Comparison of ENCODE assay signal across 1 cellular context in the genomic region with DNA sequence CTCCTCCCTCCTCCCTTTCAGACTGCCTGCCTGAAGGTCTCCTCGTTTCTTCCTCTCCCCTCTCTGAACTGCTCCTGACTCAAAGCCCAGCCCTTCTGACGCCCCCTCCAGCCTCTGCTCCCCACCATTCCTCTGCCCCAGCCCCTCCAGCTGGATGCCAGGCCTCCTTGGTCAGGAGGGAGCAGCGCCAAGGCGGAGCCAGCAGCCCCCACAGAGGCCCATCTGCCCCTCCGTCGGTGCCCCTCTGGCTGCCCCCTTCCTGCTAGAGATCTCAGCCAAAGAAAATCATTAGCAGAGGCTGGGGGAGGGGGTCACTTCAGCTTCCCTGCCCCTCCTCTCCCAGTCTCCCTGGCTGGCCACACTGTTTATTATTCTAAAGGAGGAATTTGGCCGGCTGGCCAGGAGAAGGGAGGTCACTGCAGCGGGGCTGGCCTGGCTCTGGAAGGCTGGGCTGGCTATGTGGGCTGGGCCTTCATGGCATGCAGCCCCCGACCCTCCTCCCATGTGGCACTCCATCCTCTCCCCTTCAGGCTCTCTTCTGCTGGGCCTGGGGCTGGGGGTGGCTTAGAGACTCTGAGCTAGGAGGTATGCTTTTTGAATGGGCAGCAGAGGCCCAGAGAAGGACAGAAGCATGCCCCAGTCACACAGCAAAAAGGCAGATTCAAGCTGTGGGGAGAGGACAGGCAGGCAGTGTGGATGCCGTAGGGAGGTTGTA.
TF ChIP-seq lines count a peak whose summit lies in the region.

No MANE protein-coding gene starts in this region.

TF ChIP-seq in HepG2, 621 proteins besides CTCF, POLR2A, EP300 and RAD21 (continues in another document):
- no peak for TF ChIP-seq ZNF589 (CRISPR knock-in tag; conservative IDR thresholded peaks at IDR 0.05)
- TF ChIP-seq FOXA1 (IDR thresholded peaks at IDR 0.05) = no peak
- peak; percentile 48; the same call in 1 of the 2 replicates for TF ChIP-seq FOXA1 (CRISPR knock-in tag; IDR thresholded peaks at IDR 0.05)
- TF ChIP-seq ARNTL (CRISPR knock-in tag; IDR thresholded peaks at IDR 0.05) = no peak
- TF ChIP-seq BORCS8-MEF2B (CRISPR knock-in tag; IDR thresholded peaks at IDR 0.05) = no peak
- no peak for TF ChIP-seq ZNF724P (CRISPR knock-in tag; IDR thresholded peaks at IDR 0.05; ENCODE audit: borderline replicate concordance)
- TF ChIP-seq ATRX (CRISPR knock-in tag; IDR thresholded peaks at IDR 0.05; ENCODE audit: borderline replicate concordance) = no peak
- no peak for TF ChIP-seq ZNF180 (CRISPR knock-in tag; IDR thresholded peaks at IDR 0.05; ENCODE audit: borderline replicate concordance, low read depth)
- TF ChIP-seq ZNF772 (CRISPR knock-in tag; IDR thresholded peaks at IDR 0.05) = no peak
- TF ChIP-seq CAMTA2 (CRISPR knock-in tag; IDR thresholded peaks at IDR 0.05; ENCODE audit: borderline replicate concordance) = no peak
- TF ChIP-seq MIER2 (CRISPR knock-in tag; IDR thresholded peaks at IDR 0.05) = no peak
- no peak for TF ChIP-seq RAD51 (IDR thresholded peaks at IDR 0.05; ENCODE audit: borderline replicate concordance)
- TF ChIP-seq REXO4 (CRISPR knock-in tag; IDR thresholded peaks at IDR 0.05; ENCODE audit: borderline replicate concordance) = no peak
- TF ChIP-seq ZNF782 (CRISPR knock-in tag; IDR thresholded peaks at IDR 0.05; ENCODE audit: borderline replicate concordance) = no peak
- TF ChIP-seq GPN1 (CRISPR knock-in tag; IDR thresholded peaks at IDR 0.05; ENCODE audit: borderline replicate concordance) = no peak
- TF ChIP-seq ZNF572 (CRISPR knock-in tag; IDR thresholded peaks at IDR 0.05) = no peak
- TF ChIP-seq ZNF274 (CRISPR knock-in tag; IDR thresholded peaks at IDR 0.05) = no peak
- no peak for TF ChIP-seq MAZ (IDR thresholded peaks at IDR 0.05; ENCODE audit: borderline replicate concordance, low read depth, low read length)
- peak; percentile 40; the same call in 1 of the 2 replicates for TF ChIP-seq MAZ (CRISPR knock-in tag; IDR thresholded peaks at IDR 0.05; ENCODE audit: low read depth)
- no peak for TF ChIP-seq ZNF101 (CRISPR knock-in tag; IDR thresholded peaks at IDR 0.05; ENCODE audit: borderline replicate concordance, low read depth)
- peak; percentile 50; the same call in 1 of the 2 replicates for TF ChIP-seq SIN3A (IDR thresholded peaks at IDR 0.05; ENCODE audit: borderline replicate concordance, low read depth, low read length)
- no peak for TF ChIP-seq EED (CRISPR knock-in tag; IDR thresholded peaks at IDR 0.05)
- TF ChIP-seq ZNF75D (CRISPR knock-in tag; IDR thresholded peaks at IDR 0.05; ENCODE audit: borderline replicate concordance) = no peak
- TF ChIP-seq KLF16 (CRISPR knock-in tag; IDR thresholded peaks at IDR 0.05) = peak in 1 of 2 experiments; percentile 59; a peak in 1 of 4 replicates
- TF ChIP-seq SP2 (CRISPR knock-in tag; IDR thresholded peaks at IDR 0.05) = no peak
- no peak for TF ChIP-seq ZNF883 (CRISPR knock-in tag; IDR thresholded peaks at IDR 0.05; ENCODE audit: not compliant biosample characterization)
- no peak for TF ChIP-seq ZNF382 (CRISPR knock-in tag; IDR thresholded peaks at IDR 0.05; ENCODE audit: borderline replicate concordance)
- no peak for TF ChIP-seq ZNF543 (CRISPR knock-in tag; IDR thresholded peaks at IDR 0.05)
- no peak for TF ChIP-seq PITX1 (CRISPR knock-in tag; IDR thresholded peaks at IDR 0.05)
- no peak for TF ChIP-seq ZC3H13 (CRISPR knock-in tag; IDR thresholded peaks at IDR 0.05)
- TF ChIP-seq, protein P1, sequence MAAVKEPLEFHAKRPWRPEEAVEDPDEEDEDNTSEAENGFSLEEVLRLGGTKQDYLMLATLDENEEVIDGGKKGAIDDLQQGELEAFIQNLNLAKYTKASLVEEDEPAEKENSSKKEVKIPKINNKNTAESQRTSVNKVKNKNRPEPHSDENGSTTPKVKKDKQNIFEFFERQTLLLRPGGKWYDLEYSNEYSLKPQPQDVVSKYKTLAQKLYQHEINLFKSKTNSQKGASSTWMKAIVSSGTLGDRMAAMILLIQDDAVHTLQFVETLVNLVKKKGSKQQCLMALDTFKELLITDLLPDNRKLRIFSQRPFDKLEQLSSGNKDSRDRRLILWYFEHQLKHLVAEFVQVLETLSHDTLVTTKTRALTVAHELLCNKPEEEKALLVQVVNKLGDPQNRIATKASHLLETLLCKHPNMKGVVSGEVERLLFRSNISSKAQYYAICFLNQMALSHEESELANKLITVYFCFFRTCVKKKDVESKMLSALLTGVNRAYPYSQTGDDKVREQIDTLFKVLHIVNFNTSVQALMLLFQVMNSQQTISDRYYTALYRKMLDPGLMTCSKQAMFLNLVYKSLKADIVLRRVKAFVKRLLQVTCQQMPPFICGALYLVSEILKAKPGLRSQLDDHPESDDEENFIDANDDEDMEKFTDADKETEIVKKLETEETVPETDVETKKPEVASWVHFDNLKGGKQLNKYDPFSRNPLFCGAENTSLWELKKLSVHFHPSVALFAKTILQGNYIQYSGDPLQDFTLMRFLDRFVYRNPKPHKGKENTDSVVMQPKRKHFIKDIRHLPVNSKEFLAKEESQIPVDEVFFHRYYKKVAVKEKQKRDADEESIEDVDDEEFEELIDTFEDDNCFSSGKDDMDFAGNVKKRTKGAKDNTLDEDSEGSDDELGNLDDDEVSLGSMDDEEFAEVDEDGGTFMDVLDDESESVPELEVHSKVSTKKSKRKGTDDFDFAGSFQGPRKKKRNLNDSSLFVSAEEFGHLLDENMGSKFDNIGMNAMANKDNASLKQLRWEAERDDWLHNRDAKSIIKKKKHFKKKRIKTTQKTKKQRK (IDR thresholded peaks at IDR 0.05; ENCODE audit: low read length) = no peak
- TF ChIP-seq RXRB (CRISPR knock-in tag; IDR thresholded peaks at IDR 0.05; ENCODE audit: borderline replicate concordance) = peak; percentile 76; the same call in 1 of the 2 replicates
- TF ChIP-seq PHF5A (CRISPR knock-in tag; IDR thresholded peaks at IDR 0.05; ENCODE audit: low read depth, unreplicated experiment) = no peak
- TF ChIP-seq NONO (IDR thresholded peaks at IDR 0.05) = no peak
- no peak; the same call in 1 of the 2 replicates for TF ChIP-seq NONO (CRISPR knock-in tag; conservative IDR thresholded peaks at IDR 0.05)
- TF ChIP-seq, protein P2, sequence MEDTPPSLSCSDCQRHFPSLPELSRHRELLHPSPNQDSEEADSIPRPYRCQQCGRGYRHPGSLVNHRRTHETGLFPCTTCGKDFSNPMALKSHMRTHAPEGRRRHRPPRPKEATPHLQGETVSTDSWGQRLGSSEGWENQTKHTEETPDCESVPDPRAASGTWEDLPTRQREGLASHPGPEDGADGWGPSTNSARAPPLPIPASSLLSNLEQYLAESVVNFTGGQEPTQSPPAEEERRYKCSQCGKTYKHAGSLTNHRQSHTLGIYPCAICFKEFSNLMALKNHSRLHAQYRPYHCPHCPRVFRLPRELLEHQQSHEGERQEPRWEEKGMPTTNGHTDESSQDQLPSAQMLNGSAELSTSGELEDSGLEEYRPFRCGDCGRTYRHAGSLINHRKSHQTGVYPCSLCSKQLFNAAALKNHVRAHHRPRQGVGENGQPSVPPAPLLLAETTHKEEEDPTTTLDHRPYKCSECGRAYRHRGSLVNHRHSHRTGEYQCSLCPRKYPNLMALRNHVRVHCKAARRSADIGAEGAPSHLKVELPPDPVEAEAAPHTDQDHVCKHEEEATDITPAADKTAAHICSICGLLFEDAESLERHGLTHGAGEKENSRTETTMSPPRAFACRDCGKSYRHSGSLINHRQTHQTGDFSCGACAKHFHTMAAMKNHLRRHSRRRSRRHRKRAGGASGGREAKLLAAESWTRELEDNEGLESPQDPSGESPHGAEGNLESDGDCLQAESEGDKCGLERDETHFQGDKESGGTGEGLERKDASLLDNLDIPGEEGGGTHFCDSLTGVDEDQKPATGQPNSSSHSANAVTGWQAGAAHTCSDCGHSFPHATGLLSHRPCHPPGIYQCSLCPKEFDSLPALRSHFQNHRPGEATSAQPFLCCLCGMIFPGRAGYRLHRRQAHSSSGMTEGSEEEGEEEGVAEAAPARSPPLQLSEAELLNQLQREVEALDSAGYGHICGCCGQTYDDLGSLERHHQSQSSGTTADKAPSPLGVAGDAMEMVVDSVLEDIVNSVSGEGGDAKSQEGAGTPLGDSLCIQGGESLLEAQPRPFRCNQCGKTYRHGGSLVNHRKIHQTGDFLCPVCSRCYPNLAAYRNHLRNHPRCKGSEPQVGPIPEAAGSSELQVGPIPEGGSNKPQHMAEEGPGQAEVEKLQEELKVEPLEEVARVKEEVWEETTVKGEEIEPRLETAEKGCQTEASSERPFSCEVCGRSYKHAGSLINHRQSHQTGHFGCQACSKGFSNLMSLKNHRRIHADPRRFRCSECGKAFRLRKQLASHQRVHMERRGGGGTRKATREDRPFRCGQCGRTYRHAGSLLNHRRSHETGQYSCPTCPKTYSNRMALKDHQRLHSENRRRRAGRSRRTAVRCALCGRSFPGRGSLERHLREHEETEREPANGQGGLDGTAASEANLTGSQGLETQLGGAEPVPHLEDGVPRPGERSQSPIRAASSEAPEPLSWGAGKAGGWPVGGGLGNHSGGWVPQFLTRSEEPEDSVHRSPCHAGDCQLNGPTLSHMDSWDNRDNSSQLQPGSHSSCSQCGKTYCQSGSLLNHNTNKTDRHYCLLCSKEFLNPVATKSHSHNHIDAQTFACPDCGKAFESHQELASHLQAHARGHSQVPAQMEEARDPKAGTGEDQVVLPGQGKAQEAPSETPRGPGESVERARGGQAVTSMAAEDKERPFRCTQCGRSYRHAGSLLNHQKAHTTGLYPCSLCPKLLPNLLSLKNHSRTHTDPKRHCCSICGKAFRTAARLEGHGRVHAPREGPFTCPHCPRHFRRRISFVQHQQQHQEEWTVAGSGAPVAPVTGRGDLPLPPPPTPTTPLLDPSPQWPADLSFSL (CRISPR knock-in tag; IDR thresholded peaks at IDR 0.05) = no peak
- TF ChIP-seq U2AF1 (optimal IDR thresholded peaks at IDR 0.05; ENCODE audit: low read depth, low read length) = peak; percentile 72
- TF ChIP-seq ZNF17 (CRISPR knock-in tag; IDR thresholded peaks at IDR 0.05) = no peak
- no peak for TF ChIP-seq ZNF460 (CRISPR knock-in tag; IDR thresholded peaks at IDR 0.05; ENCODE audit: borderline replicate concordance)
- TF ChIP-seq MTA3 (CRISPR knock-in tag; IDR thresholded peaks at IDR 0.05) = no peak
- no peak for TF ChIP-seq DNMT1 (CRISPR knock-in tag; IDR thresholded peaks at IDR 0.05)
- TF ChIP-seq NFE2L2 (IDR thresholded peaks at IDR 0.05; ENCODE audit: low read length) = no peak
- TF ChIP-seq, protein P3, sequence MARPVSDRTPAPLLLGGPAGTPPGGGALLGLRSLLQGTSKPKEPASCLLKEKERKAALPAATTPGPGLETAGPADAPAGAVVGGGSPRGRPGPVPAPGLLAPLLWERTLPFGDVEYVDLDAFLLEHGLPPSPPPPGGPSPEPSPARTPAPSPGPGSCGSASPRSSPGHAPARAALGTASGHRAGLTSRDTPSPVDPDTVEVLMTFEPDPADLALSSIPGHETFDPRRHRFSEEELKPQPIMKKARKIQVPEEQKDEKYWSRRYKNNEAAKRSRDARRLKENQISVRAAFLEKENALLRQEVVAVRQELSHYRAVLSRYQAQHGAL (CRISPR knock-in tag; IDR thresholded peaks at IDR 0.05; ENCODE audit: not compliant biosample characterization) = no peak
- TF ChIP-seq, protein P4, sequence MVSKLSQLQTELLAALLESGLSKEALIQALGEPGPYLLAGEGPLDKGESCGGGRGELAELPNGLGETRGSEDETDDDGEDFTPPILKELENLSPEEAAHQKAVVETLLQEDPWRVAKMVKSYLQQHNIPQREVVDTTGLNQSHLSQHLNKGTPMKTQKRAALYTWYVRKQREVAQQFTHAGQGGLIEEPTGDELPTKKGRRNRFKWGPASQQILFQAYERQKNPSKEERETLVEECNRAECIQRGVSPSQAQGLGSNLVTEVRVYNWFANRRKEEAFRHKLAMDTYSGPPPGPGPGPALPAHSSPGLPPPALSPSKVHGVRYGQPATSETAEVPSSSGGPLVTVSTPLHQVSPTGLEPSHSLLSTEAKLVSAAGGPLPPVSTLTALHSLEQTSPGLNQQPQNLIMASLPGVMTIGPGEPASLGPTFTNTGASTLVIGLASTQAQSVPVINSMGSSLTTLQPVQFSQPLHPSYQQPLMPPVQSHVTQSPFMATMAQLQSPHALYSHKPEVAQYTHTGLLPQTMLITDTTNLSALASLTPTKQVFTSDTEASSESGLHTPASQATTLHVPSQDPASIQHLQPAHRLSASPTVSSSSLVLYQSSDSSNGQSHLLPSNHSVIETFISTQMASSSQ (IDR thresholded peaks at IDR 0.05; ENCODE audit: low read depth) = no peak
- TF ChIP-seq, protein P4 (CRISPR knock-in tag; IDR thresholded peaks at IDR 0.05; ENCODE audit: borderline replicate concordance) = no peak
- TF ChIP-seq MAF1 (CRISPR knock-in tag; IDR thresholded peaks at IDR 0.05; ENCODE audit: borderline replicate concordance) = no peak
- TF ChIP-seq, protein P5, sequence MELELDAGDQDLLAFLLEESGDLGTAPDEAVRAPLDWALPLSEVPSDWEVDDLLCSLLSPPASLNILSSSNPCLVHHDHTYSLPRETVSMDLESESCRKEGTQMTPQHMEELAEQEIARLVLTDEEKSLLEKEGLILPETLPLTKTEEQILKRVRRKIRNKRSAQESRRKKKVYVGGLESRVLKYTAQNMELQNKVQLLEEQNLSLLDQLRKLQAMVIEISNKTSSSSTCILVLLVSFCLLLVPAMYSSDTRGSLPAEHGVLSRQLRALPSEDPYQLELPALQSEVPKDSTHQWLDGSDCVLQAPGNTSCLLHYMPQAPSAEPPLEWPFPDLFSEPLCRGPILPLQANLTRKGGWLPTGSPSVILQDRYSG (CRISPR knock-in tag; IDR thresholded peaks at IDR 0.05) = no peak
- no peak for TF ChIP-seq JDP2 (CRISPR knock-in tag; IDR thresholded peaks at IDR 0.05; ENCODE audit: borderline replicate concordance)
- TF ChIP-seq ZNF136 (CRISPR knock-in tag; IDR thresholded peaks at IDR 0.05; ENCODE audit: low read depth) = no peak
- TF ChIP-seq TBX3 (IDR thresholded peaks at IDR 0.05; ENCODE audit: borderline replicate concordance) = no peak
